ENCODE assay signal across 16 cellular contexts in the genomic region with DNA sequence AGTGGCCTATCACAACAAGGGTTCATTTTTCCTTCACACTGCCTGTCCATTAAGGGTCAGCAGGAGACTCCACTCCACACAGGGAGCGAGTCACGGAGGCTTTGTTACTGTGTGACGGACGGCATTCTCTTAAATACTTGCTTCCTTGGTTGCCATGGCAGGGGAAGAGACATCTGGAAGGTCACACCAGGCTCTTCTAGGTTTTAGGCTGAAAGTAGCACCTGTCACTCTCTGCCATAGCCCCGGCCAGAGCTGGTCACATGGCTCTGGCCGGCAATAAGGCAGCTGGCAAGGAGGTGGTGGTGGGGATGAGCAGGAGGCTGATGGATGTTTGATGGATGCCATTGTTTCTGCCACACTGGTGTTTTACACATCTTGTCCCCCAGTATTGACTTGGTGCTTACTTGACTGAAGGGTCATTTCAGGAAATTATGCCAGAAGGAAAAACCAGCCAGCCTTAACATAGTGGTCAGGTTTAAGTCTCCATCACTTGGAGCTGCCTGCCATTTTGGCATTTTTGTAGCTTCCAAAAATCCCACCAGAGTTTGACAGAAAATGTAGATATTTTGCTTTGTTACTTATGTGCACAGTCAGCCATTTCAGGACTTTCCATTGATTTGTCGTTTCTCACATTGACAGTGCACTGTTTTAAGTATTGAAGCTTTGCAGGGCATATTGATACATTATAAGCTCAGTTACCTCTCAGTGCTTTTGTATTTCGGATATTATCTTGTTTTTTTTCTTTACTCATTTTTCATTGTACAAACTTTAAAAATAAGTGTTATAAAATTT.
"Had no signal": no experiment of that assay in that cellular context is flagged by ENCODE, and none has a peak within 500 bp of the region (broad histone marks: within the 10 kb centered on the region; RNA-seq: fewer than 3 reads in every experiment).

No MANE protein-coding gene starts in this region.

- H3K9me3 ChIP-seq: neutrophil, tibial artery had no signal

- H3K36me3 ChIP-seq: neutrophil, tibial artery had no signal

- DNase-seq: activated B cell treated with CpG ODN at 0.5 μM for 24 hours; activated CD4-positive, alpha-beta T cell treated with anti-CD3 and anti-CD28 coated beads, Interleukin-2, amount 10 ng/mL, durations not matched to agents 7 days and 5 days; activated naive CD4-positive, alpha-beta T cell; activated naive CD8-positive, alpha-beta T cell treated with anti-CD3 and anti-CD28 coated beads, Interleukin-2, amount 10 ng/mL, durations not matched to agents 7 days and 5 days; cerebellar nuclear complex; effector memory CD4-positive, alpha-beta T cell; foreskin melanocyte; midbrain; naive B cell; stimulated activated CD4-positive, alpha-beta T cell treated with anti-CD3 and anti-CD28 coated beads, Interleukin-4, amount 100 ng/mL, for 1 hour; stimulated activated naive B cell treated with anti-CD40 and anti-IgM and Interleukin-4, amounts not matched to agents 10 μg/mL and 1 μg/mL and 100 μg/mL, for 72 hours; tibial artery had no signal

- H3K27ac ChIP-seq: neutrophil, parathyroid adenoma, tibial artery had no signal

- H3K4me3 ChIP-seq: lung, tibial artery had no signal

- H2AFZ ChIP-seq: parathyroid adenoma had no signal

- H3K4me1 ChIP-seq: parathyroid adenoma, tibial artery had no signal

- FAIRE-seq: urothelium cell line had no signal

- H3K9ac ChIP-seq: parathyroid adenoma had no signal
